ENCODE assay signal across 1 cellular context in the genomic region with DNA sequence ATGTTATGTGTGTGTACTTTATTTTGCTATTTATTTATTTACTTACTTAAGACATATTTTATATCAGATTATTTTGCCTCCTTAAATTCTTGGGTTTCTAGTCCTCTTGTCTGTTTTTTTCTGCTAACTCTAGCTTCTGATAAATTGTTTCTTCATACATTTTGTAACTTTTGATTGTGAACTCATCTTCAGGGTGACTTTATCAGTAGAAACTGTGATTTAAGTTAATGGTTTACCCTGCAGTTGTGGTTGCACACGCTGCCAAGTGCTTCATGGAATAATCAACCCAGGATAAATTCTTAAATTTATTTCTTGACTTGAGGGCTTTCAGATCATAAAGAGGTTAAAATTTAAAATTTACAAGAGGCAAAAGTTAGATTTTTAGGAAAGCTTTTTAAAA.
TF ChIP-seq lines count a peak whose summit lies in the region.

No MANE protein-coding gene starts in this region.

TF ChIP-seq in HepG2, 621 proteins besides CTCF, POLR2A, EP300 and RAD21 (continued from another document):
- no peak for TF ChIP-seq ZNF18 (CRISPR knock-in tag; IDR thresholded peaks at IDR 0.05; ENCODE audit: insufficient replicate concordance)
- no peak for TF ChIP-seq ASH2L (IDR thresholded peaks at IDR 0.05; ENCODE audit: insufficient read length, low read depth, low read length)
- TF ChIP-seq, protein P1, sequence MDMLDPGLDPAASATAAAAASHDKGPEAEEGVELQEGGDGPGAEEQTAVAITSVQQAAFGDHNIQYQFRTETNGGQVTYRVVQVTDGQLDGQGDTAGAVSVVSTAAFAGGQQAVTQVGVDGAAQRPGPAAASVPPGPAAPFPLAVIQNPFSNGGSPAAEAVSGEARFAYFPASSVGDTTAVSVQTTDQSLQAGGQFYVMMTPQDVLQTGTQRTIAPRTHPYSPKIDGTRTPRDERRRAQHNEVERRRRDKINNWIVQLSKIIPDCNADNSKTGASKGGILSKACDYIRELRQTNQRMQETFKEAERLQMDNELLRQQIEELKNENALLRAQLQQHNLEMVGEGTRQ (IDR thresholded peaks at IDR 0.05; ENCODE audit: low read depth, low read length), result no peak
- TF ChIP-seq, protein P1 (CRISPR knock-in tag; IDR thresholded peaks at IDR 0.05; ENCODE audit: borderline replicate concordance), result no peak
- TF ChIP-seq MTF2 (CRISPR knock-in tag; IDR thresholded peaks at IDR 0.05; ENCODE audit: borderline replicate concordance), result no peak
- TF ChIP-seq ZNF597 (CRISPR knock-in tag; IDR thresholded peaks at IDR 0.05), result no peak
- no peak for TF ChIP-seq ZNF572 (CRISPR knock-in tag; IDR thresholded peaks at IDR 0.05)
- TF ChIP-seq, protein P2, sequence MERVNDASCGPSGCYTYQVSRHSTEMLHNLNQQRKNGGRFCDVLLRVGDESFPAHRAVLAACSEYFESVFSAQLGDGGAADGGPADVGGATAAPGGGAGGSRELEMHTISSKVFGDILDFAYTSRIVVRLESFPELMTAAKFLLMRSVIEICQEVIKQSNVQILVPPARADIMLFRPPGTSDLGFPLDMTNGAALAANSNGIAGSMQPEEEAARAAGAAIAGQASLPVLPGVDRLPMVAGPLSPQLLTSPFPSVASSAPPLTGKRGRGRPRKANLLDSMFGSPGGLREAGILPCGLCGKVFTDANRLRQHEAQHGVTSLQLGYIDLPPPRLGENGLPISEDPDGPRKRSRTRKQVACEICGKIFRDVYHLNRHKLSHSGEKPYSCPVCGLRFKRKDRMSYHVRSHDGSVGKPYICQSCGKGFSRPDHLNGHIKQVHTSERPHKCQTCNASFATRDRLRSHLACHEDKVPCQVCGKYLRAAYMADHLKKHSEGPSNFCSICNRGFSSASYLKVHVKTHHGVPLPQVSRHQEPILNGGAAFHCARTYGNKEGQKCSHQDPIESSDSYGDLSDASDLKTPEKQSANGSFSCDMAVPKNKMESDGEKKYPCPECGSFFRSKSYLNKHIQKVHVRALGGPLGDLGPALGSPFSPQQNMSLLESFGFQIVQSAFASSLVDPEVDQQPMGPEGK (CRISPR knock-in tag; IDR thresholded peaks at IDR 0.05), result no peak
- no peak for TF ChIP-seq ZNF550 (CRISPR knock-in tag; IDR thresholded peaks at IDR 0.05; ENCODE audit: borderline replicate concordance)
- TF ChIP-seq SMAD3 (CRISPR knock-in tag; IDR thresholded peaks at IDR 0.05), result no peak
- TF ChIP-seq IKZF1 (IDR thresholded peaks at IDR 0.05), result no peak
- TF ChIP-seq HNF4G (IDR thresholded peaks at IDR 0.05; ENCODE audit: borderline replicate concordance, low read depth, low read length), result no peak
- no peak for TF ChIP-seq HNF4G (CRISPR knock-in tag; IDR thresholded peaks at IDR 0.05; ENCODE audit: borderline replicate concordance, low read depth)
